In the genomic region with DNA sequence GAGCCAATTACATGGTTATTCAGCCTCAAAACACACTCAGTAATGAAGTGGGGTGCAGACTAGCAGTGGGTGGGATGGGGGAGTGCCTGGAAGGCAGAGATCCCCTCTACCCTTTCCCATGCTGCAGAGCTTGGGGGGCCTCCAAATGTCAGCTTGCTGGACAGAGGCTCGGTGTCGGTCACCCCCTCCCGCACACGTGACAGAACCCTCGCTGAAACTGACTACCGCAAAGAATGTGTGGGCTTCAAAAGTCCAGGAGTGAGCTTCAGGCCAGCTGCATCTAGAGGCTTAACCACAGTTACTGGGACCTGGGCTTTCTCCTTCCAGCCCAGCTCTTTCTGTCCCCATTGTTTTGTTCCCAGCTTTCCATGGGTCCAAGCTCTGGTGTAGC, we compare ENCODE assay signal across 23 cellular contexts. TPM values are rescaled to one million over a fixed set of nuclear protein-coding genes. Genes with fewer than 3 reads are reported as not detected.
DNase-seq lines count a peak whose midpoint lies in the region; ATAC-seq, FAIRE-seq and TF ChIP-seq lines count a peak whose summit lies in the region.
"Had no signal": no experiment of that assay in that cellular context is flagged by ENCODE, and none has a peak within 500 bp of the region (broad histone marks: within the 10 kb centered on the region; RNA-seq: fewer than 3 reads in every experiment).

No MANE protein-coding gene starts in this region.

- no peak overlapping the region for H2BK5ac ChIP-seq in neuronal stem cell (ENCODE audit: low read length)

- H3K4me1 ChIP-seq in kidney (ENCODE audit: control insufficient read depth in 1 of 2, insufficient read depth in 1 of 2, low read depth in 1 of 2, low read length in 2 of 2) = no peaks in the 10 kb centered on the region
- peaks cover 21 to 39% of the 10 kb centered on the region in 2 donors for H3K4me1 ChIP-seq in neuronal stem cell (ENCODE audit: control insufficient read depth in 2 of 2, insufficient read depth in 1 of 2, low read depth in 1 of 2, low read length in 2 of 2)
- H3K4me1 ChIP-seq: SJCRH30 had no signal

- no peaks in the 10 kb centered on the region for H3K79me1 ChIP-seq in neuronal stem cell (ENCODE audit: low read depth, low read length)

- no peak for ATAC-seq in Right ventricle myocardium superior (ENCODE audit: poor library complexity)
- ATAC-seq in GM19324 (IDR thresholded peaks at IDR 0.05; ENCODE audit: low FRiP score, unreplicated experiment) = no peak
- ATAC-seq: HCT116 had no signal

- no peak for TF ChIP-seq POLR2A in lower leg skin (IDR thresholded peaks at IDR 0.05)

- H4K8ac ChIP-seq in neuronal stem cell (ENCODE audit: low read depth, low read length) = no peak overlapping the region

- H2BK12ac ChIP-seq in neuronal stem cell (ENCODE audit: low read length) = no peak overlapping the region

- H3K9ac ChIP-seq in kidney (ENCODE audit: low read length in 2 of 2) = no peak overlapping the region
- H3K9ac ChIP-seq in neuronal stem cell (ENCODE audit: low read depth, low read length, poor library complexity) = no peak overlapping the region

- H3K4me3 ChIP-seq in kidney (ENCODE audit: low read length in 2 of 2) (no peak overlapping the region), neuronal stem cell (ENCODE audit: low read length in 2 of 2) (no peak overlapping the region), lower leg skin (ENCODE audit: low read depth, poor library complexity, severe bottlenecking) (no peak overlapping the region)
- H3K4me3 ChIP-seq: SJCRH30 had no signal

- no peak for FAIRE-seq in kidney (lab: Jason Lieb, UNC)
- FAIRE-seq: G401.6, GM18507, HTR-8/SVneo had no signal

- H3K9me3 ChIP-seq in kidney (ENCODE audit: control insufficient read depth in 1 of 2, low read length in 2 of 2) = no peaks in the 10 kb centered on the region
- peaks cover 4 to 6% of the 10 kb centered on the region in 2 donors for H3K9me3 ChIP-seq in neuronal stem cell (replicated peaks in 1 of 2; ENCODE audit: control insufficient read depth in 2 of 2, insufficient read depth in 1 of 2, low read depth in 1 of 2, low read length in 2 of 2)
- H3K9me3 ChIP-seq: SJCRH30 had no signal

- intact Hi-C loops in Right ventricle myocardium superior (cut with DNase I) = no loop called here
- intact Hi-C loops in cardiac septum (cut with DNase I) = no loop called here
- intact Hi-C loops in kidney (cut with DNase I) = no loop called here
- intact Hi-C loops in lower leg skin (cut with DNase I; ENCODE audit: low total_unique reads) = no loop called here

- no peak overlapping the region for H2AK5ac ChIP-seq in neuronal stem cell (ENCODE audit: low read depth, low read length)

- DNase-seq in Right ventricle myocardium superior (peak; percentile 14), cardiac septum (ENCODE audit: low spot score) (no peak), kidney (peak; percentile 55), neuronal stem cell (ENCODE audit: low spot score) (no peak), NCI-H226 (no peak), lower leg skin (ENCODE audit: low spot score in 2 of 2) (no peak)
- no peak for DNase-seq in activated naive CD4-positive, alpha-beta T cell (lab: John Stamatoyannopoulos, UW)
- DNase-seq: CD8-positive, alpha-beta memory T cell; GOT3; NCI-H1105 treated with DMSO at 0.1 percent for 48 hours; NCI-H2029 treated with DMSO at 0.1 percent for 48 hours; NCI-H345; NCI-H524; NCI-H774; NK-92 treated with Interleukin-12 subunit alpha and Interleukin-12 subunit beta, amount 100 ng/mL, for 24 hours; SJCRH30 had no signal

- H3K27ac ChIP-seq in kidney (ENCODE audit: low read depth in 2 of 2, low read length in 2 of 2) = no peak overlapping the region
- no peak overlapping the region for H3K27ac ChIP-seq in neuronal stem cell (replicated peaks; ENCODE audit: low read length)
- H3K27ac ChIP-seq: 22Rv1, C4-2B, SJCRH30 had no signal

- H3K4ac ChIP-seq in neuronal stem cell (ENCODE audit: low read length) = no peak overlapping the region

- peak overlapping the region; percentile 19 for H2AFZ ChIP-seq in neuronal stem cell (ENCODE audit: low read length)

- H4K91ac ChIP-seq in neuronal stem cell (ENCODE audit: low read depth, low read length, poor library complexity) = no peak overlapping the region

- no peak overlapping the region for H2BK15ac ChIP-seq in neuronal stem cell (ENCODE audit: low read length)

- no peak overlapping the region for H3K4me2 ChIP-seq in neuronal stem cell (ENCODE audit: insufficient read depth, low read length, poor library complexity, severe bottlenecking)

- no peaks in the 10 kb centered on the region for H3K36me3 ChIP-seq in kidney (ENCODE audit: control insufficient read depth in 1 of 2, insufficient read depth in 2 of 2, low read length in 2 of 2)
- H3K36me3 ChIP-seq in neuronal stem cell (replicated peaks in 1 of 2; ENCODE audit: control insufficient read depth in 2 of 2, insufficient read depth in 2 of 2, low read length in 2 of 2) = no peaks in the 10 kb centered on the region
- H3K36me3 ChIP-seq: SJCRH30 had no signal

- no peak overlapping the region for H3K18ac ChIP-seq in neuronal stem cell (ENCODE audit: low read length)

- no CpG with 5 or more reads among the region's 6 CpGs for WGBS in neuronal stem cell (ENCODE audit: extremely low coverage in 2 of 2, insufficient read length in 2 of 2, insufficient replicate concordance in 1 of 2), 2 donors
- WGBS in lower leg skin, 2 donors = 88 to 89% methylated on average over 6 of the region's 6 CpGs

- H3K27me3 ChIP-seq in neuronal stem cell (ENCODE audit: control insufficient read depth in 3 of 3, insufficient read depth in 3 of 3, low read depth in 1 of 3, low read length in 3 of 3) = no peaks in the 10 kb centered on the region
- H3K27me3 ChIP-seq: SJCRH30 had no signal

- no peak for TF ChIP-seq CTCF in kidney (IDR thresholded peaks at IDR 0.05; ENCODE audit: borderline replicate concordance, extremely low read depth, insufficient read depth)
- TF ChIP-seq CTCF in lower leg skin (IDR thresholded peaks at IDR 0.05) = no peak

- H2BK120ac ChIP-seq in neuronal stem cell (ENCODE audit: low read depth, low read length) = no peak overlapping the region

- H3K14ac ChIP-seq in neuronal stem cell (ENCODE audit: low read length) = no peak overlapping the region

- H3K23ac ChIP-seq in neuronal stem cell (ENCODE audit: low read depth, low read length, poor library complexity) = no peak overlapping the region

RNA-seq across cellular contexts. Expression of a gene that starts 13.9 kb away (rescaled TPM):
- total RNA-seq in Right ventricle myocardium superior (23.2 TPM), cardiac septum (31.6 TPM), kidney (29.0 TPM), lower leg skin (10 to 100 TPM; 35.8 to 44.9 (median 39.7) TPM)
- 5.3 TPM for polyA plus RNA-seq in kidney (ENCODE audit: insufficient read depth, low read depth, low replicate concordance)
- 31.7 TPM for polyA plus RNA-seq in neuronal stem cell (2013, experiment 1 of 2)
- 32.1 TPM for polyA plus RNA-seq in neuronal stem cell (2013, experiment 2 of 2)

Comparison
In these comparisons a context has a peak if more than half of its experiments do, and no peak if none do; other contexts are left out.
1. DNase-seq: peak in Right ventricle myocardium superior (single experiment) and kidney (single experiment); none in cardiac septum (single experiment), neuronal stem cell (single experiment), NCI-H226 (single experiment), activated naive CD4-positive, alpha-beta T cell (0 of 4) and lower leg skin (0 of 2).